21 cellular contexts compared by ENCODE assay signal in the genomic region with DNA sequence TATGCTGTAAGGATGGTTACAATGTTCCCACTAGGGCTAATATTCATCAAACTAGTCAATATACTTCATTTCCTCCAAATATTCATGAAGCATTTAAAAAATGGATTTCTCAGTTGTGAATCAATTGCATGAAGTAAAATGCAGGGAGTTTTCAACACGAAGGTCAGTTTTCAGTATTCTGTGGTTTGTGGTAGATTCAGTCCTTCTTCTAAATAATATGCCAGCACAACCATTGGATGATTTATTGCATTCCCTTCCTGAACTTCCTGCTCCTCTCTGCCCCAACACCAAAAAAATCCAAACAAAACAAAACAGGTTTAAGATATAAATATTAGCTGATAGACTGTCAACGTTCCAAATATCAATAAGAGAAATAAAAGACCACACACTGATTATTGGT.
DNase-seq lines count a peak whose midpoint lies in the region; ATAC-seq, FAIRE-seq and TF ChIP-seq lines count a peak whose summit lies in the region.
"Had no signal": no experiment of that assay in that cellular context is flagged by ENCODE, and none has a peak within 500 bp of the region (broad histone marks: within the 10 kb centered on the region; RNA-seq: fewer than 3 reads in every experiment).

No MANE protein-coding gene starts in this region.

- 0% methylated on average over 2 of the region's 2 CpGs for WGBS in K562 (ENCODE audit: insufficient coverage, low coverage, missing lambda C conversion rate)

- H3K4me1 Mint-ChIP-seq in activated CD4-positive, alpha-beta T cell treated with anti-CD3 and anti-CD28 coated beads, Interleukin-2, amount 10 ng/mL, durations not matched to agents 24 days and 14 days: peaks cover 2% of the 10 kb centered on the region

- TF ChIP-seq CTCF in MM.1S (IDR thresholded peaks at IDR 0.05; ENCODE audit: low read length) (no peak), K562 (IDR thresholded peaks at IDR 0.05 in 2 of 3, conservative IDR thresholded peaks at IDR 0.05 in 1 of 3; ENCODE audit: insufficient read depth in 2 of 3, low read depth in 1 of 3, low read length in 3 of 3) (no peak), parathyroid adenoma (IDR thresholded peaks at IDR 0.05) (no peak), upper lobe of right lung (IDR thresholded peaks at IDR 0.05) (no peak), D721Med (IDR thresholded peaks at IDR 0.05; ENCODE audit: insufficient read depth, missing control alignments) (no peak)

- in situ Hi-C loops in K562 (cut with MboI): no loop called here

- no TSS peak for BruUV-seq in K562 (replicated peaks; lab: Mats Ljungman, UMichigan)

- H3K79me2 ChIP-seq in MM.1S (ENCODE audit: low read length) (no peaks in the 10 kb centered on the region), K562 (ENCODE audit: control insufficient read depth, insufficient read depth, low read length) (no peaks in the 10 kb centered on the region), parathyroid adenoma (no peaks in the 10 kb centered on the region)

- TF ChIP-seq EP300 in K562 (IDR thresholded peaks at IDR 0.05; ENCODE audit: low read length): no peak

- no peaks in the 10 kb centered on the region for H3K9me2 ChIP-seq in MM.1S (replicated peaks; ENCODE audit: insufficient read depth, low read length)

- H3K36me3 Mint-ChIP-seq in activated CD4-positive, alpha-beta T cell treated with anti-CD3 and anti-CD28 coated beads, Interleukin-2, amount 10 ng/mL, durations not matched to agents 24 days and 14 days (ENCODE audit: low read depth): no peaks in the 10 kb centered on the region

- H3K4me1 ChIP-seq in MM.1S (ENCODE audit: low read length) (peaks cover 41% of the 10 kb centered on the region), K562 (replicated peaks in 1 of 2; ENCODE audit: control insufficient read depth in 2 of 2, insufficient read depth in 2 of 2, low read length in 2 of 2) (no peaks in the 10 kb centered on the region), parathyroid adenoma (peaks cover 16% of the 10 kb centered on the region), upper lobe of right lung (no peaks in the 10 kb centered on the region)
- H3K4me1 ChIP-seq: BLaER1, SJSA1 had no signal

- TF ChIP-seq POLR2A in GM12892 (IDR thresholded peaks at IDR 0.05; ENCODE audit: low read depth, low read length): no peak
- TF ChIP-seq POLR2A in K562 (conservative IDR thresholded peaks at IDR 0.05): no peak

- no peak overlapping the region for H3K4me3 Mint-ChIP-seq in activated CD4-positive, alpha-beta T cell treated with anti-CD3 and anti-CD28 coated beads, Interleukin-2, amount 10 ng/mL, durations not matched to agents 24 days and 14 days
- H3K4me3 Mint-ChIP-seq: CD4-positive, alpha-beta memory T cell; HFFc6 had no signal

- CTCF ChIA-PET in K562 (lab: Yijun Ruan, JAX; ENCODE audit: low intra/inter-chr PET ratio): no interaction called here

- H3K9me3 Mint-ChIP-seq in activated CD4-positive, alpha-beta T cell treated with anti-CD3 and anti-CD28 coated beads, Interleukin-2, amount 10 ng/mL, durations not matched to agents 24 days and 14 days: peaks cover 27% of the 10 kb centered on the region

- POLR2A ChIA-PET in K562 (lab: Yijun Ruan, JAX): interaction anchor here (1.0 to 1.5 kb wide), 2 partner anchors 8 kb away, joined by 3 to 7 read pairs; no protein-coding TSS in a partner anchor

- TF ChIP-seq RAD21 in K562 (CRISPR knock-in tag; conservative IDR thresholded peaks at IDR 0.05 in 1 of 2, IDR thresholded peaks at IDR 0.05 in 1 of 2): no peak

- intact Hi-C loops in K562 (cut with micrococcal nuclease): no loop called here
- intact Hi-C loops in upper lobe of right lung (cut with DNase I): no loop called here
- intact Hi-C loops in activated CD4-positive, alpha-beta T cell treated with anti-CD3 and anti-CD28 coated beads, Interleukin-2, amount 10 ng/mL, durations not matched to agents 24 days and 14 days (cut with micrococcal nuclease): no loop called here

- no peaks in the 10 kb centered on the region for H3K9me1 ChIP-seq in K562 (ENCODE audit: control insufficient read depth, insufficient read depth, low read length)

- H4K20me1 ChIP-seq in MM.1S (ENCODE audit: insufficient read depth, low read length) (no peaks in the 10 kb centered on the region), K562 (replicated peaks; ENCODE audit: control insufficient read depth, insufficient read depth, low read length) (no peaks in the 10 kb centered on the region)
- H4K20me1 ChIP-seq: BLaER1 had no signal

- no peak overlapping the region for H3K4me3 ChIP-seq in MM.1S (ENCODE audit: low read length)
- no peak overlapping the region for H3K4me3 ChIP-seq in K562
- H3K4me3 ChIP-seq in parathyroid adenoma (ENCODE audit: low read depth, low read length): no peak overlapping the region
- no peak overlapping the region for H3K4me3 ChIP-seq in upper lobe of right lung
- H3K4me3 ChIP-seq: BLaER1, SJSA1 had no signal

- FAIRE-seq in GM12892 (lab: Jason Lieb, UNC) (peak; percentile 60), K562 (lab: Jason Lieb, UNC) (no peak), D721Med (lab: Jason Lieb, UNC) (no peak)
- FAIRE-seq: H54 had no signal

- no peak overlapping the region for H3K9ac ChIP-seq in MM.1S (ENCODE audit: low read length)
- H3K9ac ChIP-seq in K562 (ENCODE audit: insufficient read depth in 1 of 2, low read depth in 2 of 2, low read length in 2 of 2): no peak overlapping the region
- H3K9ac ChIP-seq in parathyroid adenoma: no peak overlapping the region
- H3K9ac ChIP-seq: BLaER1 had no signal

- H3K27me3 ChIP-seq in MM.1S (replicated peaks; ENCODE audit: insufficient read depth, low read length): no peaks in the 10 kb centered on the region
- no peaks in the 10 kb centered on the region for H3K27me3 ChIP-seq in K562 (ENCODE audit: control insufficient read depth in 2 of 2, insufficient read depth in 2 of 2, low read length in 2 of 2)
- no peaks in the 10 kb centered on the region for H3K27me3 ChIP-seq in parathyroid adenoma (ENCODE audit: control insufficient read depth, insufficient read depth, low read length)
- no peaks in the 10 kb centered on the region for H3K27me3 ChIP-seq in upper lobe of right lung
- H3K27me3 ChIP-seq: BLaER1, SJSA1 had no signal

- H2AFZ ChIP-seq in MM.1S (ENCODE audit: low read length) (no peak overlapping the region), K562 (ENCODE audit: low read depth, low read length) (no peak overlapping the region), parathyroid adenoma (peak overlapping the region; percentile 22)

- H3F3A ChIP-seq in MM.1S (ENCODE audit: insufficient read depth, low read length): no peaks in the 10 kb centered on the region

- H3K27ac ChIP-seq in MM.1S (ENCODE audit: low read length): no peak overlapping the region
- H3K27ac ChIP-seq in K562 (ENCODE audit: extremely low read depth, low read depth, low read length): no peak overlapping the region
- no peak overlapping the region for H3K27ac ChIP-seq in parathyroid adenoma
- H3K27ac ChIP-seq in upper lobe of right lung: no peak overlapping the region
- H3K27ac ChIP-seq: BLaER1, HL-60, SJSA1 had no signal

- no peaks in the 10 kb centered on the region for H3K9me3 ChIP-seq in MM.1S (replicated peaks; ENCODE audit: insufficient read depth, low read length)
- 0 out of 2 replicates have a peak, but pooled peaks cover 2% of the 10 kb centered on the region for H3K9me3 ChIP-seq in K562 (replicated peaks; ENCODE audit: control insufficient read depth, insufficient read depth, low read depth, low read length)
- H3K9me3 ChIP-seq in parathyroid adenoma (ENCODE audit: control insufficient read depth, low read length): no peaks in the 10 kb centered on the region
- H3K9me3 ChIP-seq in upper lobe of right lung: no peaks in the 10 kb centered on the region
- H3K9me3 ChIP-seq: SJSA1 had no signal

- no peaks in the 10 kb centered on the region for H3K27me3 Mint-ChIP-seq in activated CD4-positive, alpha-beta T cell treated with anti-CD3 and anti-CD28 coated beads, Interleukin-2, amount 10 ng/mL, durations not matched to agents 24 days and 14 days
- H3K27me3 Mint-ChIP-seq: CD4-positive, alpha-beta memory T cell had no signal

- DNase-seq in GM12892 (ENCODE audit: insufficient read length) (no peak), MM.1S (no peak), K562 (ENCODE audit: extremely low read depth in 1 of 4, low spot score in 3 of 4) (no peak), upper lobe of right lung (no peak), NCI-H2107 treated with DMSO at 0.1 percent for 48 hours (lab: John Stamatoyannopoulos, UW; ENCODE audit: unreplicated experiment) (no peak), D721Med (ENCODE audit: insufficient read length, low spot score) (no peak)
- DNase-seq in activated CD4-positive, alpha-beta T cell treated with anti-CD3 and anti-CD28 coated beads, Interleukin-2, amount 10 ng/mL, durations not matched to agents 24 days and 14 days: no peak
- DNase-seq: Caco-2; CD4-positive, alpha-beta memory T cell; HFFc6; KG1; NCI-H1417 treated with DMSO at 0.1 percent for 48 hours; NCI-H187; NCI-H446 treated with DMSO at 0.1 percent for 48 hours; NCI-H526 treated with DMSO at 0.1 percent for 48 hours had no signal

- H3K4me2 ChIP-seq in MM.1S (ENCODE audit: low read depth, low read length) (peak overlapping the region; percentile 23), K562 (ENCODE audit: insufficient read depth, low read length) (no peak overlapping the region), parathyroid adenoma (ENCODE audit: low read length) (no peak overlapping the region)
- H3K4me2 ChIP-seq: BLaER1 had no signal

- no peak for ATAC-seq in K562
- ATAC-seq in upper lobe of right lung: no peak
- ATAC-seq: Right ventricle myocardium inferior had no signal

- H3K27ac Mint-ChIP-seq in activated CD4-positive, alpha-beta T cell treated with anti-CD3 and anti-CD28 coated beads, Interleukin-2, amount 10 ng/mL, durations not matched to agents 24 days and 14 days: no peak overlapping the region
- H3K27ac Mint-ChIP-seq: HFFc6 had no signal

- H3K36me3 ChIP-seq in MM.1S (replicated peaks; ENCODE audit: insufficient read depth, low read length) (no peaks in the 10 kb centered on the region), K562 (ENCODE audit: control insufficient read depth, insufficient read depth, low read length) (no peaks in the 10 kb centered on the region), parathyroid adenoma (ENCODE audit: control insufficient read depth, insufficient read depth, low read length) (peaks cover 2% of the 10 kb centered on the region), upper lobe of right lung (no peaks in the 10 kb centered on the region)
- H3K36me3 ChIP-seq: BLaER1, SJSA1 had no signal

TF ChIP-seq in K562, 482 proteins besides CTCF, POLR2A, EP300 and RAD21 (continues in another document):
- TF ChIP-seq, protein P1, sequence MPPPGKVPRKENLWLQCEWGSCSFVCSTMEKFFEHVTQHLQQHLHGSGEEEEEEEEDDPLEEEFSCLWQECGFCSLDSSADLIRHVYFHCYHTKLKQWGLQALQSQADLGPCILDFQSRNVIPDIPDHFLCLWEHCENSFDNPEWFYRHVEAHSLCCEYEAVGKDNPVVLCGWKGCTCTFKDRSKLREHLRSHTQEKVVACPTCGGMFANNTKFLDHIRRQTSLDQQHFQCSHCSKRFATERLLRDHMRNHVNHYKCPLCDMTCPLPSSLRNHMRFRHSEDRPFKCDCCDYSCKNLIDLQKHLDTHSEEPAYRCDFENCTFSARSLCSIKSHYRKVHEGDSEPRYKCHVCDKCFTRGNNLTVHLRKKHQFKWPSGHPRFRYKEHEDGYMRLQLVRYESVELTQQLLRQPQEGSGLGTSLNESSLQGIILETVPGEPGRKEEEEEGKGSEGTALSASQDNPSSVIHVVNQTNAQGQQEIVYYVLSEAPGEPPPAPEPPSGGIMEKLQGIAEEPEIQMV (tag; conservative IDR thresholded peaks at IDR 0.05; ENCODE audit: low read depth): no peak
